In genomic region chr5:30764704-30765103, GRCh38 we compare ENCODE assay signal across 18 cellular contexts.
DNase-seq lines count a peak whose midpoint lies in the region; ATAC-seq and TF ChIP-seq lines count a peak whose summit lies in the region.
"Had no signal": no experiment of that assay in that cellular context is flagged by ENCODE, and none has a peak within 500 bp of the region (broad histone marks: within the 10 kb centered on the region; RNA-seq: fewer than 3 reads in every experiment).

No MANE protein-coding gene starts in this region.

- no peak overlapping the region for H2BK5ac ChIP-seq in mesenchymal stem cell (ENCODE audit: low read depth, low read length, poor library complexity, severe bottlenecking)

- peaks cover 4% of the 10 kb centered on the region for H3K9me3 ChIP-seq in mammary epithelial cell (replicated peaks; ENCODE audit: insufficient read depth, low read length)
- no peaks in the 10 kb centered on the region for H3K9me3 ChIP-seq in mesenchymal stem cell (ENCODE audit: control insufficient read depth, low read length)
- H3K9me3 ChIP-seq: BLaER1 treated with 17β-estradiol and CSF1 and Interleukin-3, amounts not matched to agents 10 nM and 100 nM; Peyer's patch had no signal

- no peak overlapping the region for H3K4me3 Mint-ChIP-seq in MCF 10A (ENCODE audit: unreplicated experiment)

- H3K23ac ChIP-seq in mesenchymal stem cell (ENCODE audit: low read length in 2 of 2), result no peak overlapping the region

- DNase-seq in MCF 10A (ENCODE audit: unreplicated experiment), result peak; percentile 30
- no peak for DNase-seq in mammary epithelial cell
- peak; percentile 81 for DNase-seq in choroid plexus epithelial cell (ENCODE audit: low read depth)
- DNase-seq in mesenchymal stem cell, result peak; percentile 24
- no peak for DNase-seq in NCI-H2171 (lab: John Stamatoyannopoulos, UW)
- DNase-seq in stimulated activated CD4-positive, alpha-beta T cell treated with anti-CD3 and anti-CD28 coated beads, Interleukin-4, amount 100 ng/mL, for 1 hour, result no peak
- DNase-seq in lower leg skin (ENCODE audit: low spot score in 2 of 2), result no peak
- DNase-seq: GF-D8, KBM-7, NCI-H1048, NCI-H146, NCI-H2227 treated with DMSO at 0.1 percent for 48 hours, NCI-H524 treated with DMSO at 0.1 percent for 48 hours, Peyer's patch had no signal

- in situ Hi-C loops in mammary epithelial cell (cut with MboI; ENCODE audit: low sequenced_read_pairs in 2 of 2), result no loop called here

- H3K79me2 ChIP-seq in mammary epithelial cell (ENCODE audit: insufficient read depth, low read length), result no peaks in the 10 kb centered on the region

- H2BK120ac ChIP-seq in mesenchymal stem cell (ENCODE audit: low read depth, low read length), result no peak overlapping the region

- H3K27ac ChIP-seq in mammary epithelial cell (ENCODE audit: insufficient read depth, low read depth, low read length) (no peak overlapping the region), mesenchymal stem cell (ENCODE audit: low read length, poor library complexity, severe bottlenecking) (peak overlapping the region; percentile 57)
- H3K27ac ChIP-seq: 22Rv1; BLaER1 treated with 17β-estradiol and CSF1 and Interleukin-3, amounts not matched to agents 10 nM and 100 nM; Peyer's patch had no signal

- no peak overlapping the region for H3K27ac Mint-ChIP-seq in MCF 10A (ENCODE audit: low read depth, unreplicated experiment)

- CTCF ChIA-PET in MCF 10A (lab: Yijun Ruan, JAX) (no interaction called here), mammary epithelial cell (lab: Charles Lee; ENCODE audit: low non-redundant PET) (no interaction called here)

- H3K4me1 ChIP-seq in mammary epithelial cell (ENCODE audit: insufficient read depth, low read length) (no peaks in the 10 kb centered on the region), mesenchymal stem cell (ENCODE audit: control insufficient read depth, insufficient read depth, low read depth, low read length) (no peaks in the 10 kb centered on the region)
- H3K4me1 ChIP-seq: BLaER1 treated with 17β-estradiol and CSF1 and Interleukin-3, amounts not matched to agents 10 nM and 100 nM; Peyer's patch had no signal

- H3K36me3 ChIP-seq in mammary epithelial cell (ENCODE audit: insufficient read depth, low read length), result no peaks in the 10 kb centered on the region
- no peaks in the 10 kb centered on the region for H3K36me3 ChIP-seq in mesenchymal stem cell (ENCODE audit: control insufficient read depth in 1 of 2, insufficient read depth in 2 of 2, low read depth in 1 of 2, low read length in 2 of 2)
- H3K36me3 ChIP-seq: BLaER1 treated with 17β-estradiol and CSF1 and Interleukin-3, amounts not matched to agents 10 nM and 100 nM; Peyer's patch had no signal

- POLR2A ChIA-PET in MCF 10A (lab: Yijun Ruan, JAX), result no interaction called here

- H3K9me3 Mint-ChIP-seq in MCF 10A (ENCODE audit: unreplicated experiment), result peaks cover under 1% of the 10 kb centered on the region

- H3K9ac ChIP-seq in mammary epithelial cell (ENCODE audit: insufficient read depth, low read length) (no peak overlapping the region), mesenchymal stem cell (ENCODE audit: low read length) (no peak overlapping the region)
- H3K9ac ChIP-seq: BLaER1 treated with 17β-estradiol and CSF1 and Interleukin-3, amounts not matched to agents 10 nM and 100 nM had no signal

- no peak overlapping the region for H2BK15ac ChIP-seq in mesenchymal stem cell (ENCODE audit: low read depth, poor library complexity, severe bottlenecking)

- ATAC-seq in GM19035 (IDR thresholded peaks at IDR 0.05; ENCODE audit: unreplicated experiment), result no peak
- ATAC-seq: Right ventricle myocardium inferior had no signal

- no peak overlapping the region for H4K91ac ChIP-seq in mesenchymal stem cell (ENCODE audit: low read length)

- no peaks in the 10 kb centered on the region for H4K20me1 ChIP-seq in mammary epithelial cell (ENCODE audit: insufficient read depth, low read length)
- H4K20me1 ChIP-seq: BLaER1 treated with 17β-estradiol and CSF1 and Interleukin-3, amounts not matched to agents 10 nM and 100 nM had no signal

- H2BK12ac ChIP-seq in mesenchymal stem cell (ENCODE audit: low read length in 2 of 2), result no peak overlapping the region

- H3K14ac ChIP-seq in mesenchymal stem cell (ENCODE audit: low read length in 2 of 2), result no peak overlapping the region

- BruUV-seq in MCF 10A (replicated peaks; lab: Mats Ljungman, UMichigan) (no TSS peak), mammary epithelial cell (replicated peaks; lab: Mats Ljungman, UMichigan) (no TSS peak)

- H3K4me1 Mint-ChIP-seq in MCF 10A (ENCODE audit: insufficient read depth, unreplicated experiment), result peaks cover 21% of the 10 kb centered on the region

- no peak overlapping the region for H3K4ac ChIP-seq in mesenchymal stem cell (ENCODE audit: low read depth in 1 of 2, low read length in 2 of 2)

- dilution Hi-C loops in mammary epithelial cell (cut with HindIII; ENCODE audit: low sequenced_read_pairs), result no loop called here

- H4K8ac ChIP-seq in mesenchymal stem cell (ENCODE audit: low read length), result no peak overlapping the region

- H3K36me3 Mint-ChIP-seq in MCF 10A (ENCODE audit: insufficient read depth, unreplicated experiment), result no peaks in the 10 kb centered on the region

- no peaks in the 10 kb centered on the region for H3K27me3 Mint-ChIP-seq in MCF 10A (ENCODE audit: insufficient read depth, unreplicated experiment)

- H3K27me3 ChIP-seq in mammary epithelial cell (ENCODE audit: insufficient read depth, low read length) (no peaks in the 10 kb centered on the region), mesenchymal stem cell (ENCODE audit: control insufficient read depth in 1 of 2, insufficient read depth in 1 of 2, low read length in 2 of 2) (no peaks in the 10 kb centered on the region)
- H3K27me3 ChIP-seq: BLaER1 treated with 17β-estradiol and CSF1 and Interleukin-3, amounts not matched to agents 10 nM and 100 nM; Peyer's patch had no signal

- H2AFZ ChIP-seq in mammary epithelial cell (ENCODE audit: low read depth, low read length) (no peak overlapping the region), mesenchymal stem cell (ENCODE audit: low read depth, low read length) (no peak overlapping the region)

- intact Hi-C loops in MCF 10A (cut with micrococcal nuclease) (no loop called here), mammary epithelial cell (cut with micrococcal nuclease) (no loop called here), lower leg skin (cut with DNase I; ENCODE audit: low total_unique reads) (no loop called here)

- H3K4me3 ChIP-seq in mammary epithelial cell (replicated peaks in 1 of 3; ENCODE audit: insufficient read depth in 1 of 3, low read depth in 2 of 3, low read length in 3 of 3), result no peak overlapping the region
- no peak overlapping the region for H3K4me3 ChIP-seq in choroid plexus epithelial cell (ENCODE audit: low read depth, low read length)
- H3K4me3 ChIP-seq in mesenchymal stem cell (ENCODE audit: insufficient read depth in 1 of 2, low read depth in 1 of 2, low read length in 2 of 2), result no peak overlapping the region
- H3K4me3 ChIP-seq in lower leg skin (ENCODE audit: low read depth, poor library complexity, severe bottlenecking), result no peak overlapping the region
- H3K4me3 ChIP-seq: BLaER1 treated with 17β-estradiol and CSF1 and Interleukin-3, amounts not matched to agents 10 nM and 100 nM; Peyer's patch had no signal

- TF ChIP-seq POLR2A in lower leg skin (IDR thresholded peaks at IDR 0.05), result no peak

- H3K4me2 ChIP-seq in mammary epithelial cell (ENCODE audit: insufficient read depth, low read depth, low read length) (no peak overlapping the region), mesenchymal stem cell (ENCODE audit: low read length, poor library complexity, severe bottlenecking) (no peak overlapping the region)
- H3K4me2 ChIP-seq: BLaER1 treated with 17β-estradiol and CSF1 and Interleukin-3, amounts not matched to agents 10 nM and 100 nM had no signal

- WGBS in mammary epithelial cell (ENCODE audit: low coverage, missing lambda C conversion rate), result 0% methylated on average over 1 of the region's 1 CpG
- WGBS in mesenchymal stem cell, result 60% methylated on average over 1 of the region's 1 CpG
- 46 to 53% methylated on average over 1 of the region's 1 CpG for WGBS in lower leg skin, 2 donors

- H2AK5ac ChIP-seq in mesenchymal stem cell (ENCODE audit: low read length, severe bottlenecking), result no peak overlapping the region

- TF ChIP-seq CTCF in MCF 10A (IDR thresholded peaks at IDR 0.05; ENCODE audit: unreplicated experiment) (no peak), mammary epithelial cell (conservative IDR thresholded peaks at IDR 0.05 in 1 of 2, IDR thresholded peaks at IDR 0.05 in 1 of 2; ENCODE audit: extremely low read depth in 1 of 2, insufficient read depth in 1 of 2, low read depth in 1 of 2, low read length in 2 of 2) (no peak), choroid plexus epithelial cell (conservative IDR thresholded peaks at IDR 0.05; ENCODE audit: low read depth, low read length) (no peak), lower leg skin (IDR thresholded peaks at IDR 0.05) (no peak)

- H3K79me1 ChIP-seq in mesenchymal stem cell (replicated peaks; ENCODE audit: low read length, poor library complexity, severe bottlenecking), result no peaks in the 10 kb centered on the region

- no peak overlapping the region for H3K18ac ChIP-seq in mesenchymal stem cell (ENCODE audit: low read depth in 1 of 2, low read length in 2 of 2)

Comparison
In these comparisons a context has a peak if more than half of its experiments do, and no peak if none do; other contexts are left out.
1. DNase-seq: peak in MCF 10A (single experiment), choroid plexus epithelial cell (single experiment) and mesenchymal stem cell (single experiment); none in mammary epithelial cell (single experiment), NCI-H2171 (single experiment), stimulated activated CD4-positive, alpha-beta T cell treated with anti-CD3 and anti-CD28 coated beads, Interleukin-4, amount 100 ng/mL, for 1 hour (single experiment) and lower leg skin (0 of 2).